Comparison of ENCODE assay signal across 1 cellular context in the genomic region with DNA sequence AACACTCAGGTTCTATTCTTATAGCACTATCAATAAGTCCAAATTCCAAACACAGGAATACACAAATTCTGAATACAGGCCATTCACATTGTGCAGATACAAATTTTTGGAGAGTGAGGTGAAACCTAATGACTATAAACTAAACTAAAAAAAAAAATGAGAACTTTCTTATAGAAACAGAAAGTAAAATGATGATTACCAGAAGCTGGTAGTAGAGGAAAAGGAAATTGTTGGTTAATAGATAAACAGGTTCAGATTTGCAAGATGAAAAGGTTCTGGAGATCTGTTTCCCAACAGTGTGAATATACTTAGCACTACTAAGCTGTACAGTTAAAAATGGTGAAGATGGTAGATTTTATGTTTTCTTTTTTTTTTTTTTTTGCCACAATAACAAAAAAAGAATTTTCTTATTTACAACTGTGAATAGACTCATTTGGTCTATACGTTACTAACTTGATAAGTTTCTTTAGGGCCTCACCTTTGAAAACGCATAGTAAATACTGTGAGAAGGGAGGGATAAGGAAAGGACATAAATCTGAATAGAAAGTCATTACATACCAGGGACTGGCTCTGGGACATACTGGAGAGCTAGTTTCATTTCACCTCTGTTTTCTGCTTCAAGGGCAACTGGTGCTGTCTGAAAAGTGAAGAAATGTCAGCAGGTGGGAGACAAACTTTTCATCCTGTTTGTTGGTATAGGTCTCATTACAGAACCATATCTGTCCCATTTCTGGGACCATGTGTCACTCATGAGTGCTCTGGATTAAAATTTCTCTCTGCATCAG.
TF ChIP-seq lines count a peak whose summit lies in the region.

No MANE protein-coding gene starts in this region.

TF ChIP-seq in WTC11, 78 proteins besides CTCF, POLR2A, EP300 and RAD21 (continued from another document):
- TF ChIP-seq, protein P1, sequence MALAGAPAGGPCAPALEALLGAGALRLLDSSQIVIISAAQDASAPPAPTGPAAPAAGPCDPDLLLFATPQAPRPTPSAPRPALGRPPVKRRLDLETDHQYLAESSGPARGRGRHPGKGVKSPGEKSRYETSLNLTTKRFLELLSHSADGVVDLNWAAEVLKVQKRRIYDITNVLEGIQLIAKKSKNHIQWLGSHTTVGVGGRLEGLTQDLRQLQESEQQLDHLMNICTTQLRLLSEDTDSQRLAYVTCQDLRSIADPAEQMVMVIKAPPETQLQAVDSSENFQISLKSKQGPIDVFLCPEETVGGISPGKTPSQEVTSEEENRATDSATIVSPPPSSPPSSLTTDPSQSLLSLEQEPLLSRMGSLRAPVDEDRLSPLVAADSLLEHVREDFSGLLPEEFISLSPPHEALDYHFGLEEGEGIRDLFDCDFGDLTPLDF (CRISPR knock-in tag; IDR thresholded peaks at IDR 0.05) = no peak
- no peak for TF ChIP-seq CREB1 (CRISPR knock-in tag; IDR thresholded peaks at IDR 0.05)
